9 cellular contexts compared by ENCODE assay signal in the genomic region with DNA sequence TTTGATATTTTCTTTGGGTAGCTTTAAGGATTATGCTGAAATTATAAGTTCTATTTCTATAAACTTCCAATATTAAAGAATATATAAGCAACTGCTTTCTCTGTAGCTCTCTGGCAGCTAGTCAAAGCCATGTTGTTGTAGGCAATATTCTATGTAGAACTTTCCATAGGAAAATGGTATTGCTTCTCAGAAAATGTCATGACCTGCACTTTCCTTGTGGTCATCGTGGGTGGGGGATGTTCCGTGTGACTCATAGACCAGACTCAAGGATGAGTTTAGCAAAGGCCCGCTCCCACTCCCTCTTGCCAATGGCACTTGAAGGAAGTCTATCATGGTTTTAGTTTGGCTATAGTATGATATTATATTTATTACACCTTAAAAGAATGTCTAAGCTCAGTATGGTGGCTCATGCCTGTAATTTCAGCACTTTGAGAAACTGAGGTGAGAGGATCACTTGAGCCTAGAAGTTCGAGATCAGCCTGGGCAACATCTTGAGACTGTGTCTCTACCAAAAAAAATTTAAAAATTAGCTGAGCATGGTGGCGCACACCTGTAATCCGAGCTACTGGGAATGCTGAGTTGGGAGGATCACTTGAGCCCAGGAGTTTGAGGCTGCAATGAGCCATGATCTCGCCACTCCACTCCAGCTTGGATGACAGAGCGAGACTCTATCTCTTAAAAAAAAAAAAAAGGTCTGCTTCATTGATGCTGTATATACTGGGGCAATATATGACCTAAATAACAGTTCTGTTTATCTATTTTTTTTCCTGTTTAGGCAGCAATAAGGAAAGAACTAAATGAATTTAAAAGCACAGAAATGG.
A peak's percentile ranks its signal among the peaks of the same experiment; 100 is the strongest.
DNase-seq lines count a peak whose midpoint lies in the region; ATAC-seq lines count a peak whose summit lies in the region.
"Had no signal": no experiment of that assay in that cellular context is flagged by ENCODE, and none has a peak within 500 bp of the region (broad histone marks: within the 10 kb centered on the region; RNA-seq: fewer than 3 reads in every experiment).

No MANE protein-coding gene starts in this region.

- peak; percentile 26 for DNase-seq in KBM-7
- DNase-seq in activated CD8-positive, alpha-beta memory T cell treated with anti-CD3 and anti-CD28 coated beads for 24 hours: peak; percentile 87
- DNase-seq in fibroblast of the conjunctiva (ENCODE audit: low read depth): peak; percentile 43
- peak; percentile 91 for DNase-seq in stimulated activated CD8-positive, alpha-beta memory T cell treated with anti-CD3 and anti-CD28 coated beads, Interleukin-4, amount 100 ng/mL, for 48 hours
- DNase-seq in NCI-H2029 treated with DMSO at 0.1 percent for 48 hours (lab: John Stamatoyannopoulos, UW): no peak
- no peak for DNase-seq in DMS79 (lab: John Stamatoyannopoulos, UW)

- ATAC-seq in GM21381 (IDR thresholded peaks at IDR 0.05; ENCODE audit: unreplicated experiment) (no peak), GM18511 (IDR thresholded peaks at IDR 0.05; ENCODE audit: unreplicated experiment) (no peak)
- ATAC-seq: HCT116 had no signal

- in situ Hi-C loops in KBM-7 (cut with MboI; ENCODE audit: low pct_unique_long_range_greater_than_20kb, low sequenced_read_pairs): no loop called here

Comparison
In these comparisons a context has a peak if more than half of its experiments do, and no peak if none do; other contexts are left out.
1. DNase-seq: peak in KBM-7 (single experiment), activated CD8-positive, alpha-beta memory T cell treated with anti-CD3 and anti-CD28 coated beads for 24 hours (single experiment), fibroblast of the conjunctiva (single experiment) and stimulated activated CD8-positive, alpha-beta memory T cell treated with anti-CD3 and anti-CD28 coated beads, Interleukin-4, amount 100 ng/mL, for 48 hours (single experiment); none in NCI-H2029 treated with DMSO at 0.1 percent for 48 hours (single experiment) and DMS79 (single experiment).